Comparison of ENCODE assay signal across 15 cellular contexts in genomic region chr20:63693079-63693974, GRCh38. TPM values are rescaled to one million over a fixed set of nuclear protein-coding genes. Genes with fewer than 3 reads are reported as not detected.
DNase-seq lines count a peak whose midpoint lies in the region; ATAC-seq and TF ChIP-seq lines count a peak whose summit lies in the region.
"Had no signal": no experiment of that assay in that cellular context is flagged by ENCODE, and none has a peak within 500 bp of the region (broad histone marks: within the 10 kb centered on the region; RNA-seq: fewer than 3 reads in every experiment).

No MANE protein-coding gene starts in this region.

- TF ChIP-seq EP300 in gastroesophageal sphincter (IDR thresholded peaks at IDR 0.05): no peak

- no peak for TF ChIP-seq POLR2A in gastroesophageal sphincter (IDR thresholded peaks at IDR 0.05)

- peak overlapping the region; percentile 48 for H3K4me3 Mint-ChIP-seq in activated T-cell treated with anti-CD3 and anti-CD28 coated beads, Interleukin-2, amount 50 U/mL, for 24 hours
- H3K4me3 Mint-ChIP-seq in activated T-helper 17 cell treated with anti-CD3 and anti-CD28 coated beads, Interleukin-2, amount 50 U/mL, for 72 hours: no peak overlapping the region
- H3K4me3 Mint-ChIP-seq in stimulated activated effector memory CD8-positive, alpha-beta T cell treated with anti-CD3 and anti-CD28 coated beads, Interleukin-12 subunit alpha, Interleukin-12 subunit beta, amount 100 ng/mL, for 72 hours: peak overlapping the region; percentile 10

- peaks cover 52% of the 10 kb centered on the region for H3K36me3 Mint-ChIP-seq in activated T-cell treated with anti-CD3 and anti-CD28 coated beads, Interleukin-2, amount 50 U/mL, for 24 hours (ENCODE audit: low read depth)
- peaks cover 16% of the 10 kb centered on the region for H3K36me3 Mint-ChIP-seq in activated T-helper 17 cell treated with anti-CD3 and anti-CD28 coated beads, Interleukin-2, amount 50 U/mL, for 72 hours (ENCODE audit: low read depth)
- H3K36me3 Mint-ChIP-seq in stimulated activated effector memory CD8-positive, alpha-beta T cell treated with anti-CD3 and anti-CD28 coated beads, Interleukin-12 subunit alpha, Interleukin-12 subunit beta, amount 100 ng/mL, for 72 hours: peaks cover 72% of the 10 kb centered on the region

- no peak for TF ChIP-seq CTCF in gastroesophageal sphincter (IDR thresholded peaks at IDR 0.05)

- no peak overlapping the region for H3K4me3 ChIP-seq in gastroesophageal sphincter
- H3K4me3 ChIP-seq: lung, ovary, SJCRH30, tibial artery had no signal

- DNase-seq in activated T-cell treated with anti-CD3 and anti-CD28 coated beads, Interleukin-2, amount 50 U/mL, for 24 hours: no peak
- no peak for DNase-seq in activated T-cell treated with anti-CD3 and anti-CD28 coated beads, Interleukin-2, amount 50 U/mL, for 48 hours
- DNase-seq in left ventricle myocardium superior (peak; percentile 27), NAMALWA (ENCODE audit: low spot score) (no peak)
- DNase-seq in stimulated activated effector memory CD8-positive, alpha-beta T cell treated with anti-CD3 and anti-CD28 coated beads, Interleukin-12 subunit alpha, Interleukin-12 subunit beta, amount 100 ng/mL, for 72 hours (ENCODE audit: low spot score in 2 of 2): no peak
- DNase-seq in stimulated activated naive CD8-positive, alpha-beta T cell treated with anti-CD3 and anti-CD28 coated beads, Interleukin-15, Interleukin-2, amounts not matched to agents 100 U/mL and 50 U/mL, for 24 hours: no peak
- DNase-seq: ACHN had no signal

- intact Hi-C loops in left ventricle myocardium superior (cut with micrococcal nuclease): no loop called here

- no peaks in the 10 kb centered on the region for H3K9me3 ChIP-seq in gastroesophageal sphincter
- H3K9me3 ChIP-seq: ovary, SJCRH30, tibial artery had no signal

- 100% methylated on average over 1 of the region's 13 CpGs; no CpG with 5 or more reads in 1 of the 2 donors for WGBS in gastroesophageal sphincter (ENCODE audit: low coverage in 1 of 2), 2 donors

- peak overlapping the region in 1 of 4 donors; percentile 27 for H3K27ac ChIP-seq in gastroesophageal sphincter
- H3K27ac ChIP-seq: HL-60, ovary, SJCRH30, tibial artery had no signal

- peak overlapping the region; percentile 93 for H3K27ac Mint-ChIP-seq in activated T-cell treated with anti-CD3 and anti-CD28 coated beads, Interleukin-2, amount 50 U/mL, for 24 hours
- H3K27ac Mint-ChIP-seq in activated T-helper 17 cell treated with anti-CD3 and anti-CD28 coated beads, Interleukin-2, amount 50 U/mL, for 72 hours: peak overlapping the region; percentile 85
- peak overlapping the region; percentile 96 for H3K27ac Mint-ChIP-seq in stimulated activated effector memory CD8-positive, alpha-beta T cell treated with anti-CD3 and anti-CD28 coated beads, Interleukin-12 subunit alpha, Interleukin-12 subunit beta, amount 100 ng/mL, for 72 hours

- H3K4me1 Mint-ChIP-seq in activated T-cell treated with anti-CD3 and anti-CD28 coated beads, Interleukin-2, amount 50 U/mL, for 24 hours (ENCODE audit: low read depth): peaks cover 23% of the 10 kb centered on the region
- H3K4me1 Mint-ChIP-seq in activated T-helper 17 cell treated with anti-CD3 and anti-CD28 coated beads, Interleukin-2, amount 50 U/mL, for 72 hours: peaks cover 4% of the 10 kb centered on the region
- H3K4me1 Mint-ChIP-seq in stimulated activated effector memory CD8-positive, alpha-beta T cell treated with anti-CD3 and anti-CD28 coated beads, Interleukin-12 subunit alpha, Interleukin-12 subunit beta, amount 100 ng/mL, for 72 hours: peaks cover 25% of the 10 kb centered on the region

- ATAC-seq in activated T-helper 17 cell treated with anti-CD3 and anti-CD28 coated beads, Interleukin-2, amount 50 U/mL, for 72 hours (replicated peaks): no peak
- ATAC-seq in left ventricle myocardium superior (no peak), gastroesophageal sphincter (no peak)
- ATAC-seq in stimulated activated effector memory CD8-positive, alpha-beta T cell treated with anti-CD3 and anti-CD28 coated beads, Interleukin-12 subunit alpha, Interleukin-12 subunit beta, amount 100 ng/mL, for 72 hours: no peak
- no peak for ATAC-seq in stimulated activated naive CD8-positive, alpha-beta T cell treated with anti-CD3 and anti-CD28 coated beads, Interleukin-15, Interleukin-2, amounts not matched to agents 100 U/mL and 50 U/mL, for 24 hours
- ATAC-seq: HCT116 had no signal

- peaks cover 0 to 36% of the 10 kb centered on the region in 2 donors for H3K36me3 ChIP-seq in gastroesophageal sphincter
- H3K36me3 ChIP-seq: ovary, SJCRH30 had no signal

- H3K4me1 ChIP-seq in gastroesophageal sphincter: peaks cover 0 to 40% (median 22%) of the 10 kb centered on the region in 3 donors
- H3K4me1 ChIP-seq: SJCRH30 had no signal

- H3K27me3 Mint-ChIP-seq in activated T-cell treated with anti-CD3 and anti-CD28 coated beads, Interleukin-2, amount 50 U/mL, for 24 hours: no peaks in the 10 kb centered on the region
- no peaks in the 10 kb centered on the region for H3K27me3 Mint-ChIP-seq in activated T-helper 17 cell treated with anti-CD3 and anti-CD28 coated beads, Interleukin-2, amount 50 U/mL, for 72 hours

- H3K27me3 ChIP-seq in gastroesophageal sphincter: no peaks in the 10 kb centered on the region
- H3K27me3 ChIP-seq: ovary, SJCRH30, tibial artery had no signal

- H3K9me3 Mint-ChIP-seq in activated T-cell treated with anti-CD3 and anti-CD28 coated beads, Interleukin-2, amount 50 U/mL, for 24 hours: no peaks in the 10 kb centered on the region
- no peaks in the 10 kb centered on the region for H3K9me3 Mint-ChIP-seq in activated T-helper 17 cell treated with anti-CD3 and anti-CD28 coated beads, Interleukin-2, amount 50 U/mL, for 72 hours
- no peaks in the 10 kb centered on the region for H3K9me3 Mint-ChIP-seq in stimulated activated effector memory CD8-positive, alpha-beta T cell treated with anti-CD3 and anti-CD28 coated beads, Interleukin-12 subunit alpha, Interleukin-12 subunit beta, amount 100 ng/mL, for 72 hours

RNA-seq across cellular contexts. Expression of gene TNFRSF6B, which starts 3.1 kb away (rescaled TPM):
- not detected for total RNA-seq in activated T-helper 17 cell treated with anti-CD3 and anti-CD28 coated beads, Interleukin-2, amount 50 U/mL, for 72 hours
- total RNA-seq in left ventricle myocardium superior (0.64 TPM), gastroesophageal sphincter (10 to 100 TPM in 3 of 4 donors, 1 to 10 TPM in 1; 8.9 to 27.8 (median 15.4) TPM)

RNA-seq across cellular contexts. Expression of gene ARFRP1, which starts 14.4 kb away (rescaled TPM):
- total RNA-seq in activated T-helper 17 cell treated with anti-CD3 and anti-CD28 coated beads, Interleukin-2, amount 50 U/mL, for 72 hours: 10 to 100 TPM; 43.8 to 55.8 TPM
- total RNA-seq in left ventricle myocardium superior (46.5 TPM), gastroesophageal sphincter (10 to 100 TPM; 38.9 to 56.4 (median 49.0) TPM)

RNA-seq across cellular contexts. Expression of gene ZGPAT, which starts 14.5 kb away (rescaled TPM):
- 10 to 100 TPM; 18.3 to 24.7 TPM for total RNA-seq in activated T-helper 17 cell treated with anti-CD3 and anti-CD28 coated beads, Interleukin-2, amount 50 U/mL, for 72 hours
- total RNA-seq in left ventricle myocardium superior (16.2 TPM), gastroesophageal sphincter (10 to 100 TPM; 21.7 to 51.7 (median 32.9) TPM)

RNA-seq across cellular contexts. Expression of gene RTEL1, which starts 35.2 kb away (rescaled TPM):
- total RNA-seq in activated T-helper 17 cell treated with anti-CD3 and anti-CD28 coated beads, Interleukin-2, amount 50 U/mL, for 72 hours: 10 to 100 TPM; 41.8 to 51.8 TPM
- 9.9 TPM for total RNA-seq in left ventricle myocardium superior
- total RNA-seq in gastroesophageal sphincter: 10 to 100 TPM in 3 of 4 donors, 1 to 10 TPM in 1; 7.1 to 43.7 (median 18.7) TPM

RNA-seq across cellular contexts. Expression of gene STMN3, which starts 40.1 kb away (rescaled TPM):
- total RNA-seq in activated T-helper 17 cell treated with anti-CD3 and anti-CD28 coated beads, Interleukin-2, amount 50 U/mL, for 72 hours: 10 to 100 TPM; 15.1 to 24.7 TPM
- total RNA-seq in left ventricle myocardium superior (5.5 TPM), gastroesophageal sphincter (10 to 100 TPM; 13.7 to 31.6 (median 17.0) TPM)
